ENCODE assay signal across 25 cellular contexts in genomic region chr7:102012941-102013461, GRCh38.
A peak's percentile ranks its signal among the peaks of the same experiment; 100 is the strongest.
DNase-seq lines count a peak whose midpoint lies in the region; ATAC-seq and TF ChIP-seq lines count a peak whose summit lies in the region.
"Had no signal": no experiment of that assay in that cellular context is flagged by ENCODE, and none has a peak within 500 bp of the region (broad histone marks: within the 10 kb centered on the region; RNA-seq: fewer than 3 reads in every experiment).

No MANE protein-coding gene starts in this region.

- peaks cover 11% of the 10 kb centered on the region for H3K27me3 Mint-ChIP-seq in GM23338 (ENCODE audit: insufficient read depth, low read depth, poor library complexity)
- H3K27me3 Mint-ChIP-seq in natural killer cell treated with Interleukin-12 subunit alpha and Interleukin-12 subunit beta and Interleukin-15 and Interleukin-18, amount 100 ng/mL, for 72 hours: no peaks in the 10 kb centered on the region
- H3K27me3 Mint-ChIP-seq: activated CD4-positive, alpha-beta T cell treated with anti-CD3 and anti-CD28 coated beads for 36 hours; activated CD8-positive, alpha-beta memory T cell treated with anti-CD3 and anti-CD28 coated beads, Interleukin-2, amount 10 ng/mL, durations not matched to agents 7 days and 5 days; effector memory CD8-positive, alpha-beta T cell had no signal

- H3K27me3 ChIP-seq in GM23338 (ENCODE audit: insufficient read depth): no peaks in the 10 kb centered on the region
- H3K27me3 ChIP-seq: foreskin keratinocyte, neutrophil, transverse colon had no signal

- DNase-seq in GM23338 (ENCODE audit: low spot score): no peak
- DNase-seq in amniotic epithelial cell (ENCODE audit: low read depth): peak; percentile 92
- DNase-seq in foreskin fibroblast: peak; percentile 10 to 40
- peak; percentile 21 for DNase-seq in retinal pigment epithelial cell (ENCODE audit: low read depth)
- no peak for DNase-seq in H4 (ENCODE audit: low spot score)
- DNase-seq in natural killer cell treated with Interleukin-12 subunit alpha and Interleukin-12 subunit beta and Interleukin-15 and Interleukin-18, amount 100 ng/mL, for 72 hours (ENCODE audit: low spot score): no peak
- no peak for DNase-seq in NCI-H1694 (lab: John Stamatoyannopoulos, UW)
- DNase-seq: activated CD4-positive, alpha-beta T cell treated with anti-CD3 and anti-CD28 coated beads for 36 hours; activated CD8-positive, alpha-beta memory T cell treated with anti-CD3 and anti-CD28 coated beads, Interleukin-2, amount 10 ng/mL, durations not matched to agents 7 days and 5 days; activated effector memory CD4-positive, alpha-beta T cell treated with anti-CD3 and anti-CD28 coated beads, Interleukin-2, amount 50 U/mL, for 16 hours; AML-193; amygdala; Calu3; cerebellar nuclear complex; effector memory CD8-positive, alpha-beta T cell; kidney glomerular epithelial cell; NCI-H1048; NCI-H748 treated with DMSO at 0.1 percent for 48 hours; PC-9; stimulated activated naive CD4-positive, alpha-beta T cell treated with Interleukin-2 at 50 U/mL for 16 hours; transverse colon had no signal

- H3K36me3 Mint-ChIP-seq in GM23338 (ENCODE audit: low read depth): peaks cover 15% of the 10 kb centered on the region
- H3K36me3 Mint-ChIP-seq in natural killer cell treated with Interleukin-12 subunit alpha and Interleukin-12 subunit beta and Interleukin-15 and Interleukin-18, amount 100 ng/mL, for 72 hours: no peaks in the 10 kb centered on the region
- H3K36me3 Mint-ChIP-seq: activated CD8-positive, alpha-beta memory T cell treated with anti-CD3 and anti-CD28 coated beads, Interleukin-2, amount 10 ng/mL, durations not matched to agents 7 days and 5 days had no signal

- H3K27ac Mint-ChIP-seq in GM23338: no peak overlapping the region
- no peak overlapping the region for H3K27ac Mint-ChIP-seq in natural killer cell treated with Interleukin-12 subunit alpha and Interleukin-12 subunit beta and Interleukin-15 and Interleukin-18, amount 100 ng/mL, for 72 hours
- H3K27ac Mint-ChIP-seq: activated CD4-positive, alpha-beta T cell treated with anti-CD3 and anti-CD28 coated beads for 36 hours; activated CD8-positive, alpha-beta memory T cell treated with anti-CD3 and anti-CD28 coated beads, Interleukin-2, amount 10 ng/mL, durations not matched to agents 7 days and 5 days; effector memory CD8-positive, alpha-beta T cell had no signal

- no peak overlapping the region for H3K4me3 Mint-ChIP-seq in GM23338
- H3K4me3 Mint-ChIP-seq in natural killer cell treated with Interleukin-12 subunit alpha and Interleukin-12 subunit beta and Interleukin-15 and Interleukin-18, amount 100 ng/mL, for 72 hours: no peak overlapping the region
- H3K4me3 Mint-ChIP-seq: activated CD4-positive, alpha-beta T cell treated with anti-CD3 and anti-CD28 coated beads for 36 hours; activated CD8-positive, alpha-beta memory T cell treated with anti-CD3 and anti-CD28 coated beads, Interleukin-2, amount 10 ng/mL, durations not matched to agents 7 days and 5 days; effector memory CD8-positive, alpha-beta T cell had no signal

- H4K20me1 ChIP-seq in GM23338 (replicated peaks; ENCODE audit: insufficient read depth): peaks cover 7% of the 10 kb centered on the region

- H3F3A ChIP-seq in GM23338 (replicated peaks; ENCODE audit: low read depth): no peaks in the 10 kb centered on the region

- no peaks in the 10 kb centered on the region for H3K9me3 Mint-ChIP-seq in GM23338
- H3K9me3 Mint-ChIP-seq in natural killer cell treated with Interleukin-12 subunit alpha and Interleukin-12 subunit beta and Interleukin-15 and Interleukin-18, amount 100 ng/mL, for 72 hours: no peaks in the 10 kb centered on the region
- H3K9me3 Mint-ChIP-seq: effector memory CD8-positive, alpha-beta T cell had no signal

- H3K4me1 ChIP-seq in GM23338 (ENCODE audit: insufficient read depth): peaks cover 3% of the 10 kb centered on the region

- no peak overlapping the region for H3K4me2 ChIP-seq in GM23338
- H3K4me2 ChIP-seq: PC-9 had no signal

- no peak overlapping the region for H2AFZ ChIP-seq in GM23338
- H2AFZ ChIP-seq: PC-9 had no signal

- no peak for ATAC-seq in GM23338
- ATAC-seq in natural killer cell treated with Interleukin-12 subunit alpha and Interleukin-12 subunit beta and Interleukin-15 and Interleukin-18, amount 100 ng/mL, for 72 hours: no peak
- ATAC-seq: activated CD4-positive, alpha-beta T cell treated with anti-CD3 and anti-CD28 coated beads for 36 hours; activated CD8-positive, alpha-beta memory T cell treated with anti-CD3 and anti-CD28 coated beads, Interleukin-2, amount 10 ng/mL, durations not matched to agents 7 days and 5 days; effector memory CD8-positive, alpha-beta T cell; foreskin keratinocyte; sciatic nerve had no signal

- H3K4me1 Mint-ChIP-seq in GM23338: peaks cover 6% of the 10 kb centered on the region
- H3K4me1 Mint-ChIP-seq in natural killer cell treated with Interleukin-12 subunit alpha and Interleukin-12 subunit beta and Interleukin-15 and Interleukin-18, amount 100 ng/mL, for 72 hours (ENCODE audit: low read depth in 2 of 2): peaks cover 0 to 8% of the 10 kb centered on the region in 2 donors
- H3K4me1 Mint-ChIP-seq: activated CD4-positive, alpha-beta T cell treated with anti-CD3 and anti-CD28 coated beads for 36 hours; activated CD8-positive, alpha-beta memory T cell treated with anti-CD3 and anti-CD28 coated beads, Interleukin-2, amount 10 ng/mL, durations not matched to agents 7 days and 5 days had no signal

- H3K27ac ChIP-seq in GM23338 (ENCODE audit: low read depth): peak overlapping the region; percentile 62; the same call in 1 of the 2 replicates
- H3K27ac ChIP-seq: foreskin keratinocyte, neutrophil, PC-9 had no signal

- H3K9me2 ChIP-seq in GM23338 (ENCODE audit: insufficient read depth): no peaks in the 10 kb centered on the region

- H3K4me3 ChIP-seq in GM23338 (no peak overlapping the region), foreskin fibroblast (ENCODE audit: low read depth in 1 of 2, low read length in 2 of 2) (no peak overlapping the region), retinal pigment epithelial cell (ENCODE audit: low read length) (no peak overlapping the region)
- H3K4me3 ChIP-seq: HAP-1, PC-9, transverse colon had no signal

- H3K79me2 ChIP-seq in GM23338 (replicated peaks; ENCODE audit: insufficient read depth): peaks cover 54% of the 10 kb centered on the region

- no peaks in the 10 kb centered on the region; the same call in 1 of the 2 replicates for H3K36me3 ChIP-seq in GM23338 (ENCODE audit: insufficient read depth)
- H3K36me3 ChIP-seq: HAP-1, transverse colon had no signal

- TF ChIP-seq CTCF in GM23338 (conservative IDR thresholded peaks at IDR 0.05; ENCODE audit: low read depth in 2 of 2) (no peak), foreskin fibroblast (IDR thresholded peaks at IDR 0.05; ENCODE audit: low read depth, low read length) (no peak), retinal pigment epithelial cell (conservative IDR thresholded peaks at IDR 0.05; ENCODE audit: low read depth, low read length) (no peak)

TF ChIP-seq in GM23338, 12 proteins besides CTCF, POLR2A, EP300 and RAD21 (continues in another document):
- no peak for TF ChIP-seq ETS1 (IDR thresholded peaks at IDR 0.05)
- no peak for TF ChIP-seq JUNB (IDR thresholded peaks at IDR 0.05; ENCODE audit: unreplicated experiment)
- no peak for TF ChIP-seq ZNF331 (CRISPR knock-in tag; IDR thresholded peaks at IDR 0.05; ENCODE audit: low read depth)
- no peak for TF ChIP-seq REST (IDR thresholded peaks at IDR 0.05; ENCODE audit: unreplicated experiment)
- TF ChIP-seq EZH2 (IDR thresholded peaks at IDR 0.05; ENCODE audit: low read depth, unreplicated experiment): no peak
- TF ChIP-seq EZH2phosphoT487 (IDR thresholded peaks at IDR 0.05; ENCODE audit: unreplicated experiment): no peak

Comparison
In these comparisons a context has a peak if more than half of its experiments do, and no peak if none do; other contexts are left out.
1. DNase-seq: peak in amniotic epithelial cell (single experiment), foreskin fibroblast (2 of 2) and retinal pigment epithelial cell (single experiment); none in GM23338 (single experiment), H4 (single experiment), natural killer cell treated with Interleukin-12 subunit alpha and Interleukin-12 subunit beta and Interleukin-15 and Interleukin-18, amount 100 ng/mL, for 72 hours (single experiment) and NCI-H1694 (single experiment).